18 cellular contexts compared by ENCODE assay signal in the genomic region with DNA sequence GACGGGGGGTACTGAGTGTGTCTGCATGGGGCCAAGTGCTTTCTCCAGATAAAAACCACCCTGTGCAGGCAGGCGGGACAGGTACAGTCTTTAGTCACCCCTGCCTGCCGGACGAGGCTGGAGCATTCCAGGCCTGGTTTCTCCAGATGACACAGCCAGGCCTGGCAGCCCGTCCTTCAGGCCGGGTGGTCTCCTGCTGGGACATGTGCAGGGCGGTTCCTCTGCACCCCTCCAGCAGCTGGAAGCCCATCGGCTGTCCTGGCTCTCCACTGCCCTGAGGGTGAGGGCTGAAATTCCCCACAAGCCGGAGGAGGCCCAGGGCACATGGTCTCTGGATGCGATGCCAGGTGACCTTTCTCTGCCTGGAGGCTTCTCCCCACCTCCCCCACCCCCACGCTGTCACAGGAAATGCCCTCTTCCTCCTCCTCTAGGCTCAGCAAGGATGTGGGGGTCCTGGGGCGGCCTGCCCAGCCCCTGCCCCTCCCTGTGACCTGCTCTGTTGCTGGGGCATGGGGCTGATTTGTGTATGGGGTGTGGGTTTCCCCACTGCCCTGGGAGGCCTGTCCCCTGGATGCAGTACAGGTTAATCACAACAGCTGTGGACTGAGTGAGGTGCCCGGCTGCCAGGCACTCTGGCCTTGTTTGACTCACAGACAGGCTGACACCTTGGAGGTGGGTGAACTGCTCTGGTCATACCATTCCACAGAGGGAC.
DNase-seq lines count a peak whose midpoint lies in the region; ATAC-seq and TF ChIP-seq lines count a peak whose summit lies in the region.
"Had no signal": no experiment of that assay in that cellular context is flagged by ENCODE, and none has a peak within 500 bp of the region (broad histone marks: within the 10 kb centered on the region; RNA-seq: fewer than 3 reads in every experiment).

No MANE protein-coding gene starts in this region.

- no peaks in the 10 kb centered on the region for H3K36me3 Mint-ChIP-seq in chondrocyte (ENCODE audit: low read depth)
- no peaks in the 10 kb centered on the region for H3K36me3 Mint-ChIP-seq in stimulated activated effector memory CD8-positive, alpha-beta T cell treated with anti-CD3 and anti-CD28 coated beads, Interleukin-12 subunit alpha, Interleukin-12 subunit beta, amount 100 ng/mL, for 72 hours
- H3K36me3 Mint-ChIP-seq: CD14-positive monocyte; CD4-positive, alpha-beta memory T cell had no signal

- H3K4me1 Mint-ChIP-seq in chondrocyte (ENCODE audit: low read depth), result peaks cover 26% of the 10 kb centered on the region
- H3K4me1 Mint-ChIP-seq in stimulated activated effector memory CD8-positive, alpha-beta T cell treated with anti-CD3 and anti-CD28 coated beads, Interleukin-12 subunit alpha, Interleukin-12 subunit beta, amount 100 ng/mL, for 72 hours, result no peaks in the 10 kb centered on the region
- H3K4me1 Mint-ChIP-seq: CD4-positive, alpha-beta memory T cell had no signal

- peaks cover 6% of the 10 kb centered on the region for H3K27me3 Mint-ChIP-seq in chondrocyte (ENCODE audit: low read depth)

- H3K9me3 ChIP-seq in mucosa of descending colon, result no peaks in the 10 kb centered on the region
- H3K9me3 ChIP-seq: BE2C had no signal

- H3K4me1 ChIP-seq in mucosa of descending colon (ENCODE audit: low read depth), result no peaks in the 10 kb centered on the region
- H3K4me1 ChIP-seq: BE2C had no signal

- no peak overlapping the region for H3K27ac Mint-ChIP-seq in chondrocyte (ENCODE audit: unreplicated experiment)
- H3K27ac Mint-ChIP-seq in stimulated activated effector memory CD8-positive, alpha-beta T cell treated with anti-CD3 and anti-CD28 coated beads, Interleukin-12 subunit alpha, Interleukin-12 subunit beta, amount 100 ng/mL, for 72 hours, result no peak overlapping the region
- H3K27ac Mint-ChIP-seq: CD4-positive, alpha-beta memory T cell; GM23338; HFFc6 had no signal

- peak; percentile 47 for DNase-seq in ELF-1 (ENCODE audit: low read depth, low spot score)
- DNase-seq in chondrocyte (ENCODE audit: low spot score), result peak; percentile 74
- peak in 2 of 3 donors; percentile 13 to 27 for DNase-seq in mucosa of descending colon
- DNase-seq in stimulated activated effector memory CD8-positive, alpha-beta T cell treated with anti-CD3 and anti-CD28 coated beads, Interleukin-12 subunit alpha, Interleukin-12 subunit beta, amount 100 ng/mL, for 72 hours (ENCODE audit: low spot score in 2 of 2), result no peak
- DNase-seq in GDM1 (lab: John Stamatoyannopoulos, UW), result no peak
- DNase-seq: ACHN; CD4-positive, alpha-beta memory T cell; DMS153; DMS79; H7; HFFc6 had no signal

- intact Hi-C loops in mucosa of descending colon (cut with DNase I, micrococcal nuclease), result no loop called here

- H3K36me3 ChIP-seq in mucosa of descending colon (ENCODE audit: low read depth), result no peaks in the 10 kb centered on the region
- H3K36me3 ChIP-seq: BE2C had no signal

- ATAC-seq in mucosa of descending colon (no peak), HG03159 (IDR thresholded peaks at IDR 0.05; ENCODE audit: unreplicated experiment) (no peak), HG02870 (IDR thresholded peaks at IDR 0.05; ENCODE audit: unreplicated experiment) (no peak)
- ATAC-seq in stimulated activated effector memory CD8-positive, alpha-beta T cell treated with anti-CD3 and anti-CD28 coated beads, Interleukin-12 subunit alpha, Interleukin-12 subunit beta, amount 100 ng/mL, for 72 hours, result peak; percentile 19
- ATAC-seq: GM12878, GM23338, HCT116 had no signal

- no peaks in the 10 kb centered on the region for H3K9me3 Mint-ChIP-seq in chondrocyte (ENCODE audit: low read depth)
- H3K9me3 Mint-ChIP-seq in stimulated activated effector memory CD8-positive, alpha-beta T cell treated with anti-CD3 and anti-CD28 coated beads, Interleukin-12 subunit alpha, Interleukin-12 subunit beta, amount 100 ng/mL, for 72 hours, result no peaks in the 10 kb centered on the region
- H3K9me3 Mint-ChIP-seq: GM23338, HFFc6 had no signal

- TF ChIP-seq CTCF in chondrocyte (IDR thresholded peaks at IDR 0.05), result no peak
- no peak for TF ChIP-seq CTCF in mucosa of descending colon (IDR thresholded peaks at IDR 0.05)

- H3K4me3 Mint-ChIP-seq in chondrocyte (ENCODE audit: unreplicated experiment), result no peak overlapping the region
- no peak overlapping the region for H3K4me3 Mint-ChIP-seq in stimulated activated effector memory CD8-positive, alpha-beta T cell treated with anti-CD3 and anti-CD28 coated beads, Interleukin-12 subunit alpha, Interleukin-12 subunit beta, amount 100 ng/mL, for 72 hours
- H3K4me3 Mint-ChIP-seq: CD14-positive monocyte; CD4-positive, alpha-beta memory T cell; GM23338; HFFc6 had no signal

- no peak overlapping the region for H3K4me3 ChIP-seq in mucosa of descending colon
- H3K4me3 ChIP-seq: GM12878, GM23338 had no signal

Comparison
In these comparisons a context has a peak if more than half of its experiments do, and no peak if none do; other contexts are left out.
1. DNase-seq: peak in ELF-1 (single experiment), chondrocyte (single experiment) and mucosa of descending colon (2 of 3); none in stimulated activated effector memory CD8-positive, alpha-beta T cell treated with anti-CD3 and anti-CD28 coated beads, Interleukin-12 subunit alpha, Interleukin-12 subunit beta, amount 100 ng/mL, for 72 hours (0 of 2) and GDM1 (single experiment).